Comparison of ENCODE assay signal across 8 cellular contexts in genomic region chr7:148262721-148263229, GRCh38.
A peak's percentile ranks its signal among the peaks of the same experiment; 100 is the strongest.
DNase-seq lines count a peak whose midpoint lies in the region; ATAC-seq and TF ChIP-seq lines count a peak whose summit lies in the region.

No MANE protein-coding gene starts in this region.

- H3K36me3 ChIP-seq in kidney epithelial cell (ENCODE audit: control insufficient read depth, insufficient read depth, low read length), result no peaks in the 10 kb centered on the region

- peak; percentile 84 for ATAC-seq in HG02678 (IDR thresholded peaks at IDR 0.05; ENCODE audit: unreplicated experiment)

- H3K27me3 ChIP-seq in kidney epithelial cell (ENCODE audit: control insufficient read depth, insufficient read depth, low read length), result no peaks in the 10 kb centered on the region

- TF ChIP-seq CTCF in cardiac fibroblast (IDR thresholded peaks at IDR 0.05; ENCODE audit: low read depth, low read length) (peak; percentile 92), kidney epithelial cell (IDR thresholded peaks at IDR 0.05; ENCODE audit: insufficient read depth, low read length, poor library complexity, severe bottlenecking) (peak; percentile 98)

- H3K4me3 ChIP-seq in cardiac fibroblast (replicated peaks in 1 of 2; ENCODE audit: low read depth in 2 of 2, low read length in 2 of 2), result no peak overlapping the region
- no peak overlapping the region for H3K4me3 ChIP-seq in kidney epithelial cell (ENCODE audit: low read depth, low read length)

- DNase-seq in NCI-H1417 (lab: John Stamatoyannopoulos, UW), result peak; percentile 56 to 80 (median 57)
- no peak for DNase-seq in NCI-H1417 treated with DMSO at 0.1 percent for 48 hours (lab: John Stamatoyannopoulos, UW)
- DNase-seq in NCI-H1694 (lab: John Stamatoyannopoulos, UW), result peak; percentile 75
- peak; percentile 10 to 58 (median 40) for DNase-seq in activated CD4-positive, CD25-positive, alpha-beta regulatory T cell (lab: John Stamatoyannopoulos, UW)
- peak; percentile 47 to 63 for DNase-seq in cardiac fibroblast (ENCODE audit: low read depth in 2 of 2)
- DNase-seq in kidney epithelial cell (ENCODE audit: low read depth), result no peak
- peak; percentile 73 to 80 for DNase-seq in stimulated activated CD4-positive, alpha-beta T cell treated with anti-CD3 and anti-CD28 coated beads, Interleukin-2, amount 100 ng/mL, for 24 hours

Comparison
In these comparisons a context has a peak if more than half of its experiments do, and no peak if none do; other contexts are left out.
1. DNase-seq: peak in NCI-H1417 (3 of 3), NCI-H1694 (single experiment), activated CD4-positive, CD25-positive, alpha-beta regulatory T cell (4 of 4), cardiac fibroblast (2 of 2) and stimulated activated CD4-positive, alpha-beta T cell treated with anti-CD3 and anti-CD28 coated beads, Interleukin-2, amount 100 ng/mL, for 24 hours (2 of 2); none in NCI-H1417 treated with DMSO at 0.1 percent for 48 hours (single experiment) and kidney epithelial cell (single experiment).